23 cellular contexts compared by ENCODE assay signal in genomic region chr5:79840085-79840990, GRCh38.
DNase-seq lines count a peak whose midpoint lies in the region; ATAC-seq, FAIRE-seq and TF ChIP-seq lines count a peak whose summit lies in the region.
"Had no signal": no experiment of that assay in that cellular context is flagged by ENCODE, and none has a peak within 500 bp of the region (broad histone marks: within the 10 kb centered on the region; RNA-seq: fewer than 3 reads in every experiment).

No MANE protein-coding gene starts in this region.

- H3K36me3 Mint-ChIP-seq in activated CD8-positive, alpha-beta T cell treated with anti-CD3 and anti-CD28 coated beads, Interleukin-2, amount 10 ng/mL, durations not matched to agents 7 days and 5 days (ENCODE audit: low read depth), result no peaks in the 10 kb centered on the region
- no peaks in the 10 kb centered on the region for H3K36me3 Mint-ChIP-seq in activated CD8-positive, alpha-beta T cell treated with anti-CD3 and anti-CD28 coated beads for 36 hours (ENCODE audit: low read depth)
- H3K36me3 Mint-ChIP-seq in type B pancreatic cell, result no peaks in the 10 kb centered on the region

- no peaks in the 10 kb centered on the region for H3K79me2 ChIP-seq in H1 (ENCODE audit: control insufficient read depth in 1 of 2, insufficient read depth in 2 of 2, low read length in 2 of 2)

- no peaks in the 10 kb centered on the region for H3K9me3 ChIP-seq in H1 (ENCODE audit: insufficient read depth in 2 of 2, low read depth in 1 of 2, low read length in 1 of 2)
- H3K9me3 ChIP-seq: sigmoid colon had no signal

- no peaks in the 10 kb centered on the region for H3K4me1 ChIP-seq in H1 (replicated peaks in 1 of 4; ENCODE audit: control insufficient read depth in 3 of 4, insufficient read depth in 4 of 4, low read length in 3 of 4)

- no peaks in the 10 kb centered on the region for H3K27me3 ChIP-seq in H1 (replicated peaks in 1 of 4; ENCODE audit: control insufficient read depth in 3 of 4, extremely low read depth in 1 of 4, insufficient read depth in 3 of 4, low read length in 3 of 4)
- H3K27me3 ChIP-seq: sigmoid colon had no signal

- no peak for TF ChIP-seq POLR2A in H1 (IDR thresholded peaks at IDR 0.05; ENCODE audit: control extremely low read depth in 1 of 2, low read depth in 2 of 2, low read length in 2 of 2)
- TF ChIP-seq POLR2A in GM12891 (IDR thresholded peaks at IDR 0.05; ENCODE audit: low read depth, low read length), result no peak

- no peak overlapping the region; the same call in 1 of the 2 replicates for H2BK20ac ChIP-seq in H1 (ENCODE audit: low read length)

- H4K5ac ChIP-seq in H1 (ENCODE audit: insufficient read length, low read depth, low read length), result no peak overlapping the region

- H3K4me3 ChIP-seq in H1 (ENCODE audit: extremely low read depth in 1 of 4, insufficient read depth in 2 of 4, low read depth in 3 of 4, low read length in 4 of 4), result no peak overlapping the region
- H3K4me3 ChIP-seq: sigmoid colon had no signal

- H4K91ac ChIP-seq in H1 (replicated peaks; ENCODE audit: insufficient read length, low read length), result no peak overlapping the region

- no peaks in the 10 kb centered on the region for H3K79me1 ChIP-seq in H1 (ENCODE audit: low read depth, low read length)

- peak; percentile 13 for DNase-seq in activated CD8-positive, alpha-beta T cell treated with anti-CD3 and anti-CD28 coated beads, Interleukin-2, amount 10 ng/mL, durations not matched to agents 7 days and 5 days
- no peak for DNase-seq in activated CD8-positive, alpha-beta T cell treated with anti-CD3 and anti-CD28 coated beads for 36 hours
- DNase-seq in H1 (ENCODE audit: low read depth in 1 of 2, low spot score in 2 of 2) (peak in 1 of 2 experiments; percentile 29), myocyte (ENCODE audit: low read depth) (peak; percentile 28), type B pancreatic cell (ENCODE audit: extremely low spot score, unreplicated experiment) (peak; percentile 36), NCI-H128 (lab: John Stamatoyannopoulos, UW; ENCODE audit: unreplicated experiment) (no peak), GM12891 (ENCODE audit: insufficient read length, low spot score) (no peak), DMS 273 treated with DMSO at 0.1 percent for 48 hours (lab: John Stamatoyannopoulos, UW) (no peak)
- DNase-seq: 8988T; activated CD4-positive, alpha-beta T cell treated with anti-CD3 and anti-CD28 coated beads for 4 hours; Calu3; GOT3; NCI-H1694 treated with DMSO at 0.1 percent for 48 hours; NCI-H226; sigmoid colon; stimulated activated naive CD4-positive, alpha-beta T cell; SW 1271; trophoblast cell had no signal

- POLR2A ChIA-PET in activated CD8-positive, alpha-beta T cell treated with anti-CD3 and anti-CD28 coated beads, Interleukin-2, amount 10 ng/mL, durations not matched to agents 7 days and 5 days (lab: Charles Lee), result interaction anchor here (0.5 kb wide), 1 partner anchor 29 kb away, joined by 3 read pairs; no protein-coding TSS in a partner anchor
- POLR2A ChIA-PET in activated CD8-positive, alpha-beta T cell treated with anti-CD3 and anti-CD28 coated beads for 36 hours (lab: Charles Lee), result no interaction called here
- POLR2A ChIA-PET in H1 (lab: Charles Lee; ENCODE audit: partially characterized antibody), result no interaction called here

- no peak overlapping the region for H3K9ac ChIP-seq in H1 (replicated peaks in 1 of 4; ENCODE audit: extremely low read depth in 1 of 4, low read depth in 3 of 4, low read length in 3 of 4)

- H3K56ac ChIP-seq in H1 (replicated peaks; ENCODE audit: insufficient read length, low read depth, low read length), result no peak overlapping the region

- no peak overlapping the region for H2BK120ac ChIP-seq in H1 (replicated peaks; ENCODE audit: low read depth, low read length)

- H3K27me3 Mint-ChIP-seq in activated CD8-positive, alpha-beta T cell treated with anti-CD3 and anti-CD28 coated beads, Interleukin-2, amount 10 ng/mL, durations not matched to agents 7 days and 5 days (ENCODE audit: low read depth), result peaks cover 11% of the 10 kb centered on the region
- peaks cover 7% of the 10 kb centered on the region for H3K27me3 Mint-ChIP-seq in activated CD8-positive, alpha-beta T cell treated with anti-CD3 and anti-CD28 coated beads for 36 hours
- peaks cover 58% of the 10 kb centered on the region for H3K27me3 Mint-ChIP-seq in type B pancreatic cell

- H2BK15ac ChIP-seq in H1 (ENCODE audit: low read length), result no peak overlapping the region

- H3K4ac ChIP-seq in H1 (replicated peaks; ENCODE audit: insufficient read length, low read depth, low read length), result no peak overlapping the region

- TF ChIP-seq EP300 in H1 (IDR thresholded peaks at IDR 0.05; ENCODE audit: borderline replicate concordance in 1 of 2, low read depth in 2 of 2, low read length in 2 of 2), result no peak

- no peaks in the 10 kb centered on the region for H4K20me1 ChIP-seq in H1 (replicated peaks in 1 of 2; ENCODE audit: control insufficient read depth in 1 of 2, insufficient read depth in 2 of 2, low read length in 2 of 2)

- H2BK12ac ChIP-seq in H1 (ENCODE audit: low read depth, low read length), result no peak overlapping the region

- no peak overlapping the region for H3K4me3 Mint-ChIP-seq in activated CD8-positive, alpha-beta T cell treated with anti-CD3 and anti-CD28 coated beads, Interleukin-2, amount 10 ng/mL, durations not matched to agents 7 days and 5 days
- no peak overlapping the region for H3K4me3 Mint-ChIP-seq in activated CD8-positive, alpha-beta T cell treated with anti-CD3 and anti-CD28 coated beads for 36 hours
- no peak overlapping the region for H3K4me3 Mint-ChIP-seq in type B pancreatic cell
- H3K4me3 Mint-ChIP-seq: B cell had no signal

- no peak for TF ChIP-seq CTCF in activated CD8-positive, alpha-beta T cell treated with anti-CD3 and anti-CD28 coated beads for 36 hours (IDR thresholded peaks at IDR 0.05)
- TF ChIP-seq CTCF in H1 (IDR thresholded peaks at IDR 0.05; ENCODE audit: control extremely low read depth in 1 of 3, insufficient read depth in 1 of 3, low read depth in 1 of 3, low read length in 3 of 3), result no peak
- no peak for TF ChIP-seq CTCF in type B pancreatic cell (conservative IDR thresholded peaks at IDR 0.05)

- no peak for ATAC-seq in activated CD8-positive, alpha-beta T cell treated with anti-CD3 and anti-CD28 coated beads, Interleukin-2, amount 10 ng/mL, durations not matched to agents 7 days and 5 days
- no peak for ATAC-seq in activated CD8-positive, alpha-beta T cell treated with anti-CD3 and anti-CD28 coated beads for 36 hours

- H2AFZ ChIP-seq in H1 (ENCODE audit: low read length), result peak overlapping the region; percentile 8; the same call in 1 of the 2 replicates

- no peak overlapping the region for H3K27ac Mint-ChIP-seq in activated CD8-positive, alpha-beta T cell treated with anti-CD3 and anti-CD28 coated beads, Interleukin-2, amount 10 ng/mL, durations not matched to agents 7 days and 5 days
- no peak overlapping the region for H3K27ac Mint-ChIP-seq in activated CD8-positive, alpha-beta T cell treated with anti-CD3 and anti-CD28 coated beads for 36 hours
- no peak overlapping the region for H3K27ac Mint-ChIP-seq in type B pancreatic cell
- H3K27ac Mint-ChIP-seq: B cell had no signal

- no peak overlapping the region for H3K14ac ChIP-seq in H1 (ENCODE audit: insufficient read length)

- peaks cover 2% of the 10 kb centered on the region for H3K4me1 Mint-ChIP-seq in activated CD8-positive, alpha-beta T cell treated with anti-CD3 and anti-CD28 coated beads, Interleukin-2, amount 10 ng/mL, durations not matched to agents 7 days and 5 days (ENCODE audit: low read depth)
- peaks cover 2% of the 10 kb centered on the region for H3K4me1 Mint-ChIP-seq in activated CD8-positive, alpha-beta T cell treated with anti-CD3 and anti-CD28 coated beads for 36 hours (ENCODE audit: low read depth)
- peaks cover 15% of the 10 kb centered on the region for H3K4me1 Mint-ChIP-seq in type B pancreatic cell (ENCODE audit: unreplicated experiment)
- H3K4me1 Mint-ChIP-seq: B cell had no signal

- intact Hi-C loops in activated CD8-positive, alpha-beta T cell treated with anti-CD3 and anti-CD28 coated beads for 36 hours (cut with micrococcal nuclease), result no loop called here

- no peak overlapping the region for H2BK5ac ChIP-seq in H1 (ENCODE audit: low read depth, low read length)

- H3K27ac ChIP-seq in H1 (ENCODE audit: low read depth, low read length), result no peak overlapping the region
- H3K27ac ChIP-seq: epithelial cell of prostate, RWPE1 had no signal

- no peak for FAIRE-seq in H1 (lab: Jason Lieb, UNC)
- FAIRE-seq in GM12891 (lab: Jason Lieb, UNC), result no peak
- FAIRE-seq: bronchial epithelial cell, frontal cortex had no signal

- no peaks in the 10 kb centered on the region for H3K23me2 ChIP-seq in H1 (ENCODE audit: low read depth, low read length)

- CTCF ChIA-PET in activated CD8-positive, alpha-beta T cell treated with anti-CD3 and anti-CD28 coated beads, Interleukin-2, amount 10 ng/mL, durations not matched to agents 7 days and 5 days (lab: Charles Lee), result interaction anchor here (1.5 to 1.7 kb wide), 2 partner anchors 11 to 17 kb away, joined by 4 to 8 read pairs; no protein-coding TSS in a partner anchor
- CTCF ChIA-PET in activated CD8-positive, alpha-beta T cell treated with anti-CD3 and anti-CD28 coated beads for 36 hours (lab: Charles Lee), result interaction anchor here (1.2 to 1.5 kb wide), 3 partner anchors 13 to 244 kb away, joined by 3 to 5 read pairs (median 3); no protein-coding TSS in a partner anchor
- CTCF ChIA-PET in H1 (lab: Charles Lee; ENCODE audit: partially characterized antibody), result interaction anchor here (0.9 to 8.5 kb wide), 6 partner anchors 13 to 820 kb away, joined by 3 to 60 read pairs (median 6); no protein-coding TSS in a partner anchor

- WGBS in H1 (ENCODE audit: extremely low coverage in 1 of 2, insufficient coverage in 1 of 2, insufficient read length in 1 of 2, insufficient replicate concordance in 2 of 2, low coverage in 1 of 2, low lambda C conversion rate in 2 of 2, missing lambda C conversion rate in 1 of 2), 2 experiments, result 79% methylated on average over 6 of the region's 7 CpGs; no CpG with 5 or more reads in 1 of the 2 experiments

- no peak overlapping the region for H3K23ac ChIP-seq in H1 (ENCODE audit: insufficient read length)

- H3K9me3 Mint-ChIP-seq in activated CD8-positive, alpha-beta T cell treated with anti-CD3 and anti-CD28 coated beads, Interleukin-2, amount 10 ng/mL, durations not matched to agents 7 days and 5 days (ENCODE audit: insufficient read depth), result no peaks in the 10 kb centered on the region
- H3K9me3 Mint-ChIP-seq in activated CD8-positive, alpha-beta T cell treated with anti-CD3 and anti-CD28 coated beads for 36 hours, result no peaks in the 10 kb centered on the region
- no peaks in the 10 kb centered on the region for H3K9me3 Mint-ChIP-seq in type B pancreatic cell

- no peak overlapping the region for H2AK5ac ChIP-seq in H1 (ENCODE audit: low read depth, low read length)

- H3K36me3 ChIP-seq in H1 (ENCODE audit: control insufficient read depth in 2 of 4, insufficient read depth in 4 of 4, low read length in 3 of 4), result no peaks in the 10 kb centered on the region
- H3K36me3 ChIP-seq: sigmoid colon had no signal

- TF ChIP-seq RAD21 in H1 (IDR thresholded peaks at IDR 0.05 in 1 of 2, conservative IDR thresholded peaks at IDR 0.05 in 1 of 2; ENCODE audit: low read depth in 2 of 2, low read length in 2 of 2), result no peak

- no peak overlapping the region for H3K4me2 ChIP-seq in H1 (ENCODE audit: insufficient read depth in 1 of 2, low read depth in 2 of 2, low read length in 2 of 2)

- H4K8ac ChIP-seq in H1 (ENCODE audit: extremely low read depth, insufficient read depth, low read length), result no peak overlapping the region

- no peak overlapping the region for H3K18ac ChIP-seq in H1 (ENCODE audit: extremely low read depth, low read length)

Comparison
In these comparisons a context has a peak if more than half of its experiments do, and no peak if none do; other contexts are left out.
1. DNase-seq: peak in activated CD8-positive, alpha-beta T cell treated with anti-CD3 and anti-CD28 coated beads, Interleukin-2, amount 10 ng/mL, durations not matched to agents 7 days and 5 days (single experiment), myocyte (single experiment) and type B pancreatic cell (single experiment); none in activated CD8-positive, alpha-beta T cell treated with anti-CD3 and anti-CD28 coated beads for 36 hours (single experiment), NCI-H128 (single experiment), GM12891 (single experiment) and DMS 273 treated with DMSO at 0.1 percent for 48 hours (single experiment).